23 cellular contexts compared by ENCODE assay signal in the genomic region with DNA sequence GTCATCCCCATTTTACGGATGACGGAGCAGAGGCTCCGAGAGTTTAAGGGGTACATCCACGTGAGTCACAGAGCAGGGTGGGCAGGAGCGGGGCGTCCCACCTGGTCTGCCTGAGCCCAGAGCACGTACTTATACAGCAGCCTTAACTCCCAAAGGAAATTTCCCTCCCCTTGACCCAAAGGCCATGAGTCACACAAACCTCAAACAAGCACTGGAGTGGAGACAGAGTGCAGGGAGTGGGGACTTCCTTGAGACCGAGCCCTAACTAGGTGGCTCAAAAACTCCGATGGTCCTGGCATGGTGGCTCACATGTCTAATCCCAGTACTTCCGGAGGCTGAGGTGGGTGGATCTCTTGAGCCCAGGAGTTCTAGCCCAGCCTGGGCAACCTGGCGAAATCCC.
DNase-seq lines count a peak whose midpoint lies in the region; ATAC-seq and TF ChIP-seq lines count a peak whose summit lies in the region.
"Had no signal": no experiment of that assay in that cellular context is flagged by ENCODE, and none has a peak within 500 bp of the region (broad histone marks: within the 10 kb centered on the region; RNA-seq: fewer than 3 reads in every experiment).

No MANE protein-coding gene starts in this region.

- intact Hi-C loops in Panc1 (cut with micrococcal nuclease; ENCODE audit: unreplicated experiment) = no loop called here

- H3K4me1 ChIP-seq in Panc1 (ENCODE audit: control insufficient read depth, insufficient read depth, low read length) = no peaks in the 10 kb centered on the region
- H3K4me1 ChIP-seq: BLaER1 had no signal

- ATAC-seq in Panc1 (peak; percentile 77; the same call in 1 of the 2 replicates), HG02981 (IDR thresholded peaks at IDR 0.05; ENCODE audit: unreplicated experiment) (no peak), HG02798 (IDR thresholded peaks at IDR 0.05; ENCODE audit: poor library complexity, unreplicated experiment) (no peak), HG02938 (IDR thresholded peaks at IDR 0.05; ENCODE audit: unreplicated experiment) (no peak)

- TF ChIP-seq CTCF in Panc1 (IDR thresholded peaks at IDR 0.05) = no peak

- CTCF ChIA-PET in Panc1 (lab: Charles Lee) = interaction anchor here (0.7 kb wide), 1 partner anchor 50 kb away, joined by 3 read pairs; no protein-coding TSS in a partner anchor

- peaks cover 2% of the 10 kb centered on the region for H3K27me3 ChIP-seq in Panc1 (ENCODE audit: control insufficient read depth, insufficient read depth, low read length)
- H3K27me3 ChIP-seq: BLaER1 had no signal

- no TSS peak for BruUV-seq in Panc1 (replicated peaks; lab: Mats Ljungman, UMichigan)

- POLR2A ChIA-PET in Panc1 (lab: Charles Lee) = no interaction called here

- no peaks in the 10 kb centered on the region for H3K9me3 ChIP-seq in Panc1 (ENCODE audit: control insufficient read depth, insufficient read depth, low read depth, low read length)
- H3K9me3 ChIP-seq: BLaER1, MG63 had no signal

- peak; percentile 16 for DNase-seq in A172 (ENCODE audit: low spot score)
- peak; percentile 28 for DNase-seq in H4 (ENCODE audit: low spot score)
- DNase-seq in Panc1 (ENCODE audit: low read depth, low spot score) = no peak
- DNase-seq in glomerular visceral epithelial cell (ENCODE audit: extremely low spot score) = peak; percentile 74
- DNase-seq in Kasumi-1 (lab: John Stamatoyannopoulos, UW) = no peak
- DNase-seq: 8988T; CD4-positive, alpha-beta memory T cell; DMS79 treated with DMSO at 0.1 percent for 48 hours; MG63; NCI-H1048; NCI-H1436 treated with DMSO at 0.1 percent for 48 hours; NCI-H2029; NCI-H446; NCI-H69; NK-92 treated with Interleukin-12 subunit alpha and Interleukin-12 subunit beta, amount 100 ng/mL, for 24 hours; SIG-M5; T1000 had no signal

- H3K36me3 ChIP-seq in Panc1 (ENCODE audit: control insufficient read depth, insufficient read depth, low read length) = no peaks in the 10 kb centered on the region
- H3K36me3 ChIP-seq: BLaER1, MG63 had no signal

- H3K4me3 ChIP-seq in Panc1 (ENCODE audit: low read depth in 2 of 2, low read length in 2 of 2) = no peak overlapping the region
- H3K4me3 ChIP-seq: BLaER1, MG63 had no signal

- no peak overlapping the region for H3K27ac ChIP-seq in Panc1 (ENCODE audit: low read length)
- H3K27ac ChIP-seq: BLaER1, KMS-11, RWPE1 had no signal

- in situ Hi-C loops in Panc1 (cut with HindIII; ENCODE audit: low pct_unique_long_range_greater_than_20kb, low sequenced_read_pairs) = no loop called here

Comparison
In these comparisons a context has a peak if more than half of its experiments do, and no peak if none do; other contexts are left out.
1. DNase-seq: peak in A172 (single experiment), H4 (single experiment) and glomerular visceral epithelial cell (single experiment); none in Panc1 (single experiment) and Kasumi-1 (0 of 2).